Comparison of ENCODE assay signal across 13 cellular contexts in the genomic region with DNA sequence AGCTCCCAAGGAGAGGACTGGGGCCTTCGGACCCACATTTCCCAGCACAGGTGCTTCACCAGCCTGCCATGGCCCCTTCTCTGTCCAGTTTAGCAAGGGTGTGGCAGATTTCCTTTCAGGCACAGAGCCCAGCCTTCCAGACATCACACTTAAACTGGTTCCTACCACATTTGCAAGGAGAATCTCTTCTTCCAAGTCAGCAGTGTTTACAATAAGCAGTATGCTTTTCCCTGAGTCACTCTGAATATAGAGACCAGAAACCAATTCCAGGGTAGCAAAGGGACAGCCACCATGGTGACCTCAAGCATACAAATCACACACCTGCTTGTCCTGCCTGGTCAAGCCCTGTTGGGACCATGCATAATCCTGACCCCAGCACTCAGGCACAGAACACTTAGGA. TPM values are rescaled to one million over a fixed set of nuclear protein-coding genes. Genes with fewer than 3 reads are reported as not detected.
DNase-seq lines count a peak whose midpoint lies in the region; TF ChIP-seq lines count a peak whose summit lies in the region.
"Had no signal": no experiment of that assay in that cellular context is flagged by ENCODE, and none has a peak within 500 bp of the region (broad histone marks: within the 10 kb centered on the region; RNA-seq: fewer than 3 reads in every experiment).

No MANE protein-coding gene starts in this region.

- CTCF ChIA-PET in PC-9 (lab: Charles Lee), result interaction anchor here (0.6 kb wide), 1 partner anchor 615 kb away, joined by 4 read pairs; no protein-coding TSS in a partner anchor

- WGBS in esophagus squamous epithelium, 2 donors, result 33% methylated on average over 1 of the region's 1 CpG; no CpG with 5 or more reads in 1 of the 2 donors
- 30% methylated on average over 1 of the region's 1 CpG for WGBS in prostate gland
- WGBS in hepatocyte (ENCODE audit: low lambda C conversion rate, missing lambda C conversion rate), result 53% methylated on average over 1 of the region's 1 CpG

- H3K27ac ChIP-seq in PC-9 (peak overlapping the region; percentile 89), esophagus squamous epithelium (peak overlapping the region; percentile 92 to 93 (median 93)), prostate gland (peak overlapping the region; percentile 77 to 84), hepatocyte (no peak overlapping the region)
- H3K27ac ChIP-seq: HL-60, right lobe of liver had no signal

- peaks cover 12% of the 10 kb centered on the region in 2 donors for H3K4me1 Mint-ChIP-seq in immature natural killer cell

- H4K20me1 ChIP-seq in PC-9 (ENCODE audit: insufficient read depth) (no peaks in the 10 kb centered on the region), hepatocyte (ENCODE audit: insufficient read depth, poor library complexity, severe bottlenecking) (no peaks in the 10 kb centered on the region)

- no peak overlapping the region for H3K4me3 Mint-ChIP-seq in immature natural killer cell
- H3K4me3 Mint-ChIP-seq: activated B cell treated with CpG ODN at 0.5 μM for 24 hours had no signal

- H3K4me1 ChIP-seq in PC-9 (replicated peaks; ENCODE audit: insufficient read depth), result peaks cover 15% of the 10 kb centered on the region
- peaks cover 27 to 66% (median 43%) of the 10 kb centered on the region in 3 donors for H3K4me1 ChIP-seq in esophagus squamous epithelium
- H3K4me1 ChIP-seq in prostate gland (replicated peaks), result peaks cover 16% of the 10 kb centered on the region
- no peaks in the 10 kb centered on the region for H3K4me1 ChIP-seq in hepatocyte (ENCODE audit: insufficient read depth)

- BruUV-seq in PC-9 (replicated peaks; lab: Mats Ljungman, UMichigan), result no TSS peak

- H2AFZ ChIP-seq in PC-9, result 0 out of 2 replicates have a peak overlapping the region, but pooled peaks have one; percentile 56
- no peak overlapping the region for H2AFZ ChIP-seq in hepatocyte

- H3K27me3 ChIP-seq in PC-9 (ENCODE audit: insufficient read depth, low read depth) (no peaks in the 10 kb centered on the region), esophagus squamous epithelium (no peaks in the 10 kb centered on the region), prostate gland (replicated peaks; ENCODE audit: insufficient read depth) (no peaks in the 10 kb centered on the region), hepatocyte (no peaks in the 10 kb centered on the region)
- H3K27me3 ChIP-seq: right lobe of liver had no signal

- POLR2A ChIA-PET in PC-9 (lab: Charles Lee; ENCODE audit: unreplicated experiment), result interaction anchor here (0.6 to 0.9 kb wide), 3 partner anchors 9 to 284 kb away, joined by 4 to 6 read pairs (median 4); a partner anchor contains a TSS

- peak; percentile 80 for DNase-seq in H4 (ENCODE audit: low spot score)
- DNase-seq in PC-9, result peak; percentile 48 to 74
- no peak for DNase-seq in esophagus squamous epithelium (lab: John Stamatoyannopoulos, UW)
- peak; percentile 79 for DNase-seq in prostate gland (ENCODE audit: low spot score)
- no peak for DNase-seq in hepatocyte (ENCODE audit: low spot score)
- DNase-seq in immature natural killer cell, result no peak
- no peak for DNase-seq in DMS53 treated with DMSO at 0.1 percent for 48 hours (lab: John Stamatoyannopoulos, UW; ENCODE audit: unreplicated experiment)
- no peak for DNase-seq in NCI-H146 treated with DMSO at 0.1 percent for 48 hours (lab: John Stamatoyannopoulos, UW; ENCODE audit: unreplicated experiment)
- DNase-seq: activated B cell treated with CpG ODN at 0.5 μM for 24 hours, NCI-H1048 had no signal

- H3K4me3 ChIP-seq in PC-9 (no peak overlapping the region), esophagus squamous epithelium (peak overlapping the region in 1 of 4 donors; percentile 7), prostate gland (no peak overlapping the region), hepatocyte (no peak overlapping the region)
- H3K4me3 ChIP-seq: right lobe of liver had no signal

- intact Hi-C loops in PC-9 (cut with micrococcal nuclease; ENCODE audit: unreplicated experiment) (no loop called here), esophagus squamous epithelium (cut with DNase I) (no loop called here), prostate gland (cut with DNase I) (no loop called here)

- H3F3A ChIP-seq in PC-9 (ENCODE audit: insufficient read depth, low read depth), result peaks cover 16% of the 10 kb centered on the region

- H3K9me2 ChIP-seq in PC-9 (ENCODE audit: insufficient read depth) (no peaks in the 10 kb centered on the region), hepatocyte (replicated peaks; ENCODE audit: insufficient read depth) (no peaks in the 10 kb centered on the region)

- peak overlapping the region; percentile 49 for H3K4me2 ChIP-seq in PC-9
- no peak overlapping the region for H3K4me2 ChIP-seq in hepatocyte

- H3K27me3 Mint-ChIP-seq in immature natural killer cell (ENCODE audit: low read depth in 3 of 3), result peaks cover 0 to 3% (median 3%) of the 10 kb centered on the region in 3 donors
- H3K27me3 Mint-ChIP-seq: activated B cell treated with CpG ODN at 0.5 μM for 24 hours had no signal

- H3K9me3 Mint-ChIP-seq in immature natural killer cell, result no peaks in the 10 kb centered on the region
- H3K9me3 Mint-ChIP-seq: activated B cell treated with CpG ODN at 0.5 μM for 24 hours, IgD-negative memory B cell had no signal

- no peaks in the 10 kb centered on the region for H3K36me3 Mint-ChIP-seq in immature natural killer cell
- H3K36me3 Mint-ChIP-seq: IgD-negative memory B cell had no signal

- H3K9me3 ChIP-seq in PC-9 (ENCODE audit: insufficient read depth, low read depth), result no peaks in the 10 kb centered on the region
- no peaks in the 10 kb centered on the region for H3K9me3 ChIP-seq in esophagus squamous epithelium
- H3K9me3 ChIP-seq in prostate gland, result no peaks in the 10 kb centered on the region
- H3K9me3 ChIP-seq in hepatocyte (ENCODE audit: low read depth), result no peaks in the 10 kb centered on the region
- H3K9me3 ChIP-seq: right lobe of liver had no signal

- H3K79me2 ChIP-seq in PC-9 (ENCODE audit: low read depth), result no peaks in the 10 kb centered on the region
- H3K79me2 ChIP-seq in hepatocyte, result no peaks in the 10 kb centered on the region

- TF ChIP-seq POLR2A in esophagus squamous epithelium (IDR thresholded peaks at IDR 0.05), result no peak
- no peak for TF ChIP-seq POLR2A in prostate gland (IDR thresholded peaks at IDR 0.05)

- H3K27ac Mint-ChIP-seq in immature natural killer cell, result no peak overlapping the region
- H3K27ac Mint-ChIP-seq: activated B cell treated with CpG ODN at 0.5 μM for 24 hours had no signal

- no peaks in the 10 kb centered on the region for H3K36me3 ChIP-seq in PC-9 (ENCODE audit: low read depth)
- H3K36me3 ChIP-seq in esophagus squamous epithelium, result no peaks in the 10 kb centered on the region
- H3K36me3 ChIP-seq in prostate gland, result no peaks in the 10 kb centered on the region
- H3K36me3 ChIP-seq in hepatocyte (replicated peaks; ENCODE audit: insufficient read depth, low read depth), result no peaks in the 10 kb centered on the region
- H3K36me3 ChIP-seq: right lobe of liver had no signal

- TF ChIP-seq CTCF in PC-9 (conservative IDR thresholded peaks at IDR 0.05) (no peak), esophagus squamous epithelium (IDR thresholded peaks at IDR 0.05) (no peak), prostate gland (IDR thresholded peaks at IDR 0.05) (no peak), hepatocyte (IDR thresholded peaks at IDR 0.05; ENCODE audit: poor library complexity) (no peak)

RNA-seq across cellular contexts. Expression of a gene that starts 8.7 kb away (rescaled TPM):
- total RNA-seq in H4 (2014; rRNA removed; shearing (Covaris generic)), result 33.0 and 33.6 TPM in 2 replicates
- total RNA-seq in PC-9 (2021), result 20.1 and 23.6 TPM in 2 replicates
- total RNA-seq in esophagus squamous epithelium, result 100 to 1,000 TPM in 3 of 4 donors, 10 to 100 TPM in 1; 67.3 to 158 (median 122) TPM
- total RNA-seq in prostate gland, result 10 to 100 TPM; 18.5 to 41.2 TPM
- total RNA-seq in hepatocyte, result 0.12 and 1.7 TPM in 2 replicates
- 0.22 and 0.56 TPM in 2 replicates for polyA plus RNA-seq in hepatocyte
- polyA plus RNA-seq in immature natural killer cell, result 1 to 10 TPM; 1.1 to 5.1 (median 1.5) TPM

RNA-seq across cellular contexts. Expression of a gene that starts 30.5 kb away (rescaled TPM):
- total RNA-seq in H4 (2014; rRNA removed; shearing (Covaris generic)), result 1.2 and 1.5 TPM in 2 replicates
- total RNA-seq in PC-9 (2021), result 14.7 and 15.1 TPM in 2 replicates
- total RNA-seq in esophagus squamous epithelium, result 10 to 100 TPM; 18.5 to 36.7 (median 26.2) TPM
- 10 to 100 TPM; 28.4 to 93.3 TPM for total RNA-seq in prostate gland
- total RNA-seq in hepatocyte, result 9.1 and 17.7 TPM in 2 replicates
- polyA plus RNA-seq in hepatocyte, result 6.6 and 7.1 TPM in 2 replicates
- 10 to 100 TPM in 1 of 3 donors, 1 to 10 TPM in 2; 2.5 to 15.5 (median 4.5) TPM for polyA plus RNA-seq in immature natural killer cell

RNA-seq across cellular contexts. Expression of a gene that starts 56.3 kb away (rescaled TPM):
- 290 and 329 TPM in 2 replicates for total RNA-seq in H4 (2014; rRNA removed; shearing (Covaris generic))
- total RNA-seq in PC-9 (2021), result 80.2 and 89.7 TPM in 2 replicates
- 100 to 1,000 TPM; 320 to 932 (median 584) TPM for total RNA-seq in esophagus squamous epithelium
- total RNA-seq in prostate gland, result 100 to 1,000 TPM; 200 to 571 TPM
- total RNA-seq in hepatocyte, result 130 and 152 TPM in 2 replicates
- polyA plus RNA-seq in hepatocyte, result 89.0 and 113 TPM in 2 replicates
- polyA plus RNA-seq in immature natural killer cell, result 10 to 100 TPM; 60.1 to 69.6 (median 62.1) TPM

Comparison
In these comparisons a context has a peak if more than half of its experiments do, and no peak if none do; other contexts are left out.
1. DNase-seq: peak in H4 (single experiment), PC-9 (2 of 2) and prostate gland (single experiment); none in esophagus squamous epithelium (single experiment), hepatocyte (single experiment), immature natural killer cell (0 of 3), DMS53 treated with DMSO at 0.1 percent for 48 hours (single experiment) and NCI-H146 treated with DMSO at 0.1 percent for 48 hours (single experiment).